In genomic region chr19:35744335-35744687, GRCh38 we compare ENCODE assay signal across 8 cellular contexts. TPM values are rescaled to one million over a fixed set of nuclear protein-coding genes. Genes with fewer than 3 reads are reported as not detected.
DNase-seq lines count a peak whose midpoint lies in the region; ATAC-seq, FAIRE-seq and TF ChIP-seq lines count a peak whose summit lies in the region.

No MANE protein-coding gene starts in this region.

- H3K27me3 ChIP-seq in SK-N-SH (ENCODE audit: insufficient read depth): no peaks in the 10 kb centered on the region
- H3K27me3 ChIP-seq in stomach smooth muscle (ENCODE audit: control insufficient read depth in 1 of 2, insufficient read depth in 2 of 2, low read length in 2 of 2): no peaks in the 10 kb centered on the region

- peaks cover 31% of the 10 kb centered on the region for H3K79me2 ChIP-seq in SK-N-SH (ENCODE audit: insufficient read depth)

- peak overlapping the region; percentile 99 for H3K27ac Mint-ChIP-seq in activated naive CD8-positive, alpha-beta T cell treated with anti-CD3 and anti-CD28 coated beads, Interleukin-2, amount 50 U/mL, for 24 hours

- H3K9ac ChIP-seq in SK-N-SH (no peak overlapping the region), kidney (ENCODE audit: low read length in 2 of 2) (peak overlapping the region in 1 of 2 donors; percentile 90), stomach smooth muscle (ENCODE audit: low read length in 2 of 2) (peak overlapping the region; percentile 36 to 99)

- no peak for ATAC-seq in SK-N-SH treated with all-trans-retinoic acid at 6 μM for 48 hours
- ATAC-seq in activated naive CD8-positive, alpha-beta T cell treated with anti-CD3 and anti-CD28 coated beads, Interleukin-2, amount 50 U/mL, for 24 hours: no peak

- H2AFZ ChIP-seq in SK-N-SH (ENCODE audit: low read depth): peak overlapping the region; percentile 72; the same call in 1 of the 2 replicates

- TF ChIP-seq RAD21 in SK-N-SH (IDR thresholded peaks at IDR 0.05; ENCODE audit: low read length): no peak

- CTCF ChIA-PET in SK-N-SH (lab: Yijun Ruan, JAX): interaction anchor here (0.7 to 2.4 kb wide), 6 partner anchors 8 to 76 kb away, joined by 3 to 11 read pairs (median 4); partner anchors contain the start of gene HSPB6

- peak overlapping the region; percentile 97 for H3K4me3 Mint-ChIP-seq in activated naive CD8-positive, alpha-beta T cell treated with anti-CD3 and anti-CD28 coated beads, Interleukin-2, amount 50 U/mL, for 24 hours

- no peak for FAIRE-seq in kidney (lab: Jason Lieb, UNC)

- no peaks in the 10 kb centered on the region for H3K9me2 ChIP-seq in SK-N-SH

- peaks cover 22% of the 10 kb centered on the region for H3F3A ChIP-seq in SK-N-SH (replicated peaks; ENCODE audit: insufficient read depth)

- peaks cover 68% of the 10 kb centered on the region for H3K4me1 Mint-ChIP-seq in activated naive CD8-positive, alpha-beta T cell treated with anti-CD3 and anti-CD28 coated beads, Interleukin-2, amount 50 U/mL, for 24 hours

- H3K36me3 ChIP-seq in SK-N-SH (replicated peaks in 1 of 2; ENCODE audit: control insufficient read depth in 1 of 2, insufficient read depth in 2 of 2, low read length in 1 of 2): peaks cover 3 to 12% of the 10 kb centered on the region in 2 experiments
- no peaks in the 10 kb centered on the region for H3K36me3 ChIP-seq in kidney (ENCODE audit: control insufficient read depth in 1 of 2, insufficient read depth in 2 of 2, low read length in 2 of 2)
- peaks cover 6 to 8% of the 10 kb centered on the region in 2 donors for H3K36me3 ChIP-seq in stomach smooth muscle (ENCODE audit: control insufficient read depth in 2 of 2, insufficient read depth in 2 of 2, low read length in 2 of 2)

- no peaks in the 10 kb centered on the region for H3K9me3 Mint-ChIP-seq in activated naive CD8-positive, alpha-beta T cell treated with anti-CD3 and anti-CD28 coated beads, Interleukin-2, amount 50 U/mL, for 24 hours

- no peaks in the 10 kb centered on the region for H3K27me3 Mint-ChIP-seq in activated naive CD8-positive, alpha-beta T cell treated with anti-CD3 and anti-CD28 coated beads, Interleukin-2, amount 50 U/mL, for 24 hours

- POLR2A ChIA-PET in SK-N-SH (lab: Yijun Ruan, JAX): interaction anchor here (1.2 kb wide), 1 partner anchor 13 kb away, joined by 5 read pairs; the partner anchor contains the start of gene HSPB6

- peak overlapping the region in 1 of 2 experiments; percentile 98; a peak in 2 of 4 replicates for H3K27ac ChIP-seq in SK-N-SH (ENCODE audit: low read depth in 2 of 2, low read length in 1 of 2)
- peak overlapping the region; percentile 18 to 99 for H3K27ac ChIP-seq in kidney (ENCODE audit: low read depth in 2 of 2, low read length in 2 of 2)
- peak overlapping the region; percentile 100 for H3K27ac ChIP-seq in stomach smooth muscle (ENCODE audit: low read length)

- H4K20me1 ChIP-seq in SK-N-SH (ENCODE audit: insufficient read depth): no peaks in the 10 kb centered on the region

- intact Hi-C loops in kidney (cut with DNase I): no loop called here

- peak overlapping the region; percentile 77 for H3K4me2 ChIP-seq in SK-N-SH

- H3K36me3 Mint-ChIP-seq in activated naive CD8-positive, alpha-beta T cell treated with anti-CD3 and anti-CD28 coated beads, Interleukin-2, amount 50 U/mL, for 24 hours (ENCODE audit: low read depth): peaks cover 24% of the 10 kb centered on the region

- 36% methylated on average over 8 of the region's 8 CpGs for WGBS in SK-N-SH (ENCODE audit: low lambda C conversion rate)

- DNase-seq in SK-N-SH (no peak), kidney (no peak), mesenteric fat pad (ENCODE audit: low spot score) (no peak), NCI-H748 (lab: John Stamatoyannopoulos, UW; ENCODE audit: unreplicated experiment) (no peak), NCI-H2081 treated with DMSO at 0.1 percent for 48 hours (lab: John Stamatoyannopoulos, UW) (no peak)
- no peak for DNase-seq in activated naive CD8-positive, alpha-beta T cell treated with anti-CD3 and anti-CD28 coated beads, Interleukin-2, amount 50 U/mL, for 24 hours

- peaks cover 7 to 28% of the 10 kb centered on the region in 2 experiments; a peak in 3 of 4 replicates for H3K4me1 ChIP-seq in SK-N-SH (ENCODE audit: control insufficient read depth in 1 of 2, insufficient read depth in 2 of 2, low read depth in 1 of 2, low read length in 1 of 2)
- H3K4me1 ChIP-seq in kidney (ENCODE audit: control insufficient read depth in 1 of 2, insufficient read depth in 1 of 2, low read depth in 1 of 2, low read length in 2 of 2): peaks cover 8 to 25% of the 10 kb centered on the region in 2 donors
- peaks cover 52% of the 10 kb centered on the region for H3K4me1 ChIP-seq in stomach smooth muscle (ENCODE audit: control insufficient read depth, insufficient read depth, low read length)

- H3K9me3 ChIP-seq in SK-N-SH (no peaks in the 10 kb centered on the region), kidney (ENCODE audit: control insufficient read depth in 1 of 2, low read length in 2 of 2) (no peaks in the 10 kb centered on the region), stomach smooth muscle (ENCODE audit: control insufficient read depth in 2 of 2, low read length in 2 of 2) (no peaks in the 10 kb centered on the region)

- H3K4me3 ChIP-seq in SK-N-SH (ENCODE audit: low read depth in 2 of 2, low read length in 1 of 2) (peak overlapping the region; percentile 83 to 95), kidney (ENCODE audit: low read length in 2 of 2) (peak overlapping the region; percentile 94 to 99), stomach smooth muscle (ENCODE audit: low read length in 2 of 2) (peak overlapping the region; percentile 85 to 94)

- no peak for TF ChIP-seq EP300 in SK-N-SH (IDR thresholded peaks at IDR 0.05; ENCODE audit: borderline replicate concordance in 1 of 2, low read depth in 1 of 2, low read length in 1 of 2)

- TF ChIP-seq CTCF in SK-N-SH (IDR thresholded peaks at IDR 0.05) (no peak), kidney (IDR thresholded peaks at IDR 0.05; ENCODE audit: borderline replicate concordance, extremely low read depth, insufficient read depth) (no peak)

TF ChIP-seq in SK-N-SH, 30 proteins besides CTCF, POLR2A, EP300 and RAD21 (continues in another document):
- TF ChIP-seq SMC3 (IDR thresholded peaks at IDR 0.05; ENCODE audit: low read depth, low read length) (no peak), SIN3A (IDR thresholded peaks at IDR 0.05; ENCODE audit: borderline replicate concordance, low read depth, low read length) (no peak), TEAD4 (IDR thresholded peaks at IDR 0.05; ENCODE audit: borderline replicate concordance, insufficient read depth) (no peak), MEF2A (IDR thresholded peaks at IDR 0.05; ENCODE audit: borderline replicate concordance, low read depth) (no peak), JUND (IDR thresholded peaks at IDR 0.05) (no peak), TAF1 (IDR thresholded peaks at IDR 0.05; ENCODE audit: borderline replicate concordance, low read depth, low read length) (no peak), TCF12 (IDR thresholded peaks at IDR 0.05) (no peak)

TF ChIP-seq in SK-N-SH treated with all-trans-retinoic acid at 6 μM for 48 hours, 23 proteins besides CTCF, POLR2A, EP300 and RAD21 (continues in another document):
- no peak for TF ChIP-seq ARNTL (CRISPR knock-in tag; IDR thresholded peaks at IDR 0.05; ENCODE audit: borderline replicate concordance, low read depth)
- no peak for TF ChIP-seq PPARA (CRISPR knock-in tag; IDR thresholded peaks at IDR 0.05; ENCODE audit: borderline replicate concordance)
- TF ChIP-seq, protein P1, sequence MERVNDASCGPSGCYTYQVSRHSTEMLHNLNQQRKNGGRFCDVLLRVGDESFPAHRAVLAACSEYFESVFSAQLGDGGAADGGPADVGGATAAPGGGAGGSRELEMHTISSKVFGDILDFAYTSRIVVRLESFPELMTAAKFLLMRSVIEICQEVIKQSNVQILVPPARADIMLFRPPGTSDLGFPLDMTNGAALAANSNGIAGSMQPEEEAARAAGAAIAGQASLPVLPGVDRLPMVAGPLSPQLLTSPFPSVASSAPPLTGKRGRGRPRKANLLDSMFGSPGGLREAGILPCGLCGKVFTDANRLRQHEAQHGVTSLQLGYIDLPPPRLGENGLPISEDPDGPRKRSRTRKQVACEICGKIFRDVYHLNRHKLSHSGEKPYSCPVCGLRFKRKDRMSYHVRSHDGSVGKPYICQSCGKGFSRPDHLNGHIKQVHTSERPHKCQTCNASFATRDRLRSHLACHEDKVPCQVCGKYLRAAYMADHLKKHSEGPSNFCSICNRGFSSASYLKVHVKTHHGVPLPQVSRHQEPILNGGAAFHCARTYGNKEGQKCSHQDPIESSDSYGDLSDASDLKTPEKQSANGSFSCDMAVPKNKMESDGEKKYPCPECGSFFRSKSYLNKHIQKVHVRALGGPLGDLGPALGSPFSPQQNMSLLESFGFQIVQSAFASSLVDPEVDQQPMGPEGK (CRISPR knock-in tag; IDR thresholded peaks at IDR 0.05; ENCODE audit: borderline replicate concordance): no peak

RNA-seq across cellular contexts. Expression of gene U2AF1L4, which starts 0.9 kb away (rescaled TPM):
- polyA plus RNA-seq in SK-N-SH (2012; rRNA removed) (25.9 and 29.4 TPM in 2 replicates), kidney (ENCODE audit: insufficient read depth, low read depth, low replicate concordance) (47.7 TPM)
- polyA plus RNA-seq in SK-N-SH (2012; cell fraction: cytosol; rRNA removed): 14.9 and 16.6 TPM in 2 replicates
- 109 and 119 TPM in 2 replicates for polyA plus RNA-seq in SK-N-SH (2012; cell fraction: nucleus; rRNA removed)
- total RNA-seq in kidney (27.4 TPM), mesenteric fat pad (12.8 TPM)

RNA-seq across cellular contexts. Expression of gene PSENEN, which starts 1.1 kb away (rescaled TPM):
- polyA plus RNA-seq in SK-N-SH (2012; rRNA removed) (66.3 and 99.2 TPM in 2 replicates), kidney (ENCODE audit: insufficient read depth, low read depth, low replicate concordance) (185 TPM)
- polyA plus RNA-seq in SK-N-SH (2012; cell fraction: cytosol; rRNA removed): 61.7 and 73.5 TPM in 2 replicates
- polyA plus RNA-seq in SK-N-SH (2012; cell fraction: nucleus; rRNA removed): 29.1 and 42.7 TPM in 2 replicates
- total RNA-seq in kidney (84.0 TPM), mesenteric fat pad (66.8 TPM)

RNA-seq across cellular contexts. Expression of gene IGFLR1, which starts 2.1 kb away (rescaled TPM):
- polyA plus RNA-seq in SK-N-SH (2012; rRNA removed) (5.1 and 5.6 TPM in 2 replicates), kidney (ENCODE audit: insufficient read depth, low read depth, low replicate concordance) (26.0 TPM)
- 2.2 and 5.0 TPM in 2 replicates for polyA plus RNA-seq in SK-N-SH (2012; cell fraction: cytosol; rRNA removed)
- 7.2 and 14.5 TPM in 2 replicates for polyA plus RNA-seq in SK-N-SH (2012; cell fraction: nucleus; rRNA removed)
- total RNA-seq in kidney (22.3 TPM), mesenteric fat pad (10.8 TPM)

RNA-seq across cellular contexts. Expression of gene LIN37, which starts 4.1 kb away (rescaled TPM):
- polyA plus RNA-seq in SK-N-SH (2012; rRNA removed) (21.1 and 25.2 TPM in 2 replicates), kidney (ENCODE audit: insufficient read depth, low read depth, low replicate concordance) (11.4 TPM)
- 7.1 and 11.0 TPM in 2 replicates for polyA plus RNA-seq in SK-N-SH (2012; cell fraction: cytosol; rRNA removed)
- 68.2 and 85.3 TPM in 2 replicates for polyA plus RNA-seq in SK-N-SH (2012; cell fraction: nucleus; rRNA removed)
- total RNA-seq in kidney (11.2 TPM), mesenteric fat pad (12.9 TPM)

RNA-seq across cellular contexts. Expression of gene HSPB6, which starts 12.5 kb away (rescaled TPM):
- polyA plus RNA-seq in SK-N-SH (2012; rRNA removed) (0.10 and 0.43 TPM in 2 replicates), kidney (ENCODE audit: insufficient read depth, low read depth, low replicate concordance) (53.1 TPM)
- 0.10 and 0.21 TPM in 2 replicates for polyA plus RNA-seq in SK-N-SH (2012; cell fraction: cytosol; rRNA removed)
- 0.12 and 0.14 TPM in 2 replicates for polyA plus RNA-seq in SK-N-SH (2012; cell fraction: nucleus; rRNA removed)
- total RNA-seq in kidney (64.3 TPM), mesenteric fat pad (506 TPM)
